In the genomic region with DNA sequence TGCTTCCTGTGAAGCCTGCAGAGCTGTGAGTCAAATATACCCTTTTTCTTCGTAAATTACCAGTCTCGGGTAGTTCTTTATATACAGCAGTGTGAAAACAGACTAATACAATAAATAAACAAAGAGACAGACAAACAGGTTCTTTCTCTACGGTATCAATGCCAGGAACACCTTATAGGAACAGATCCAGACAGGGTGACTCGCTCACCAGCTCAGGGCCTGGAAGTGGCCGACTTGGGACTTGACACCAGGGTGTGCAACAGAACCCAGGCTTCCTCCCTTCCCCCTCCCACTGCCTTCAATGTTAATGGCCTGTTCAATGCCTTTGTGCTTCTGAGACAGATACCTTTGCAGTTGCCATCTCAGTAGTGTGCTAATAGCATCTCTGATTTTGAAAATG, we compare ENCODE assay signal across 30 cellular contexts.
"Had no signal": no experiment of that assay in that cellular context is flagged by ENCODE, and none has a peak within 500 bp of the region (broad histone marks: within the 10 kb centered on the region; RNA-seq: fewer than 3 reads in every experiment).

No MANE protein-coding gene starts in this region.

- H3K4me2 ChIP-seq: neural progenitor cell had no signal

- H3K4me3 ChIP-seq: adrenal gland, body of pancreas, esophagus muscularis mucosa, heart left ventricle, lower lobe of right lung, neural progenitor cell, stomach, suprapubic skin, tibial artery had no signal

- H2AFZ ChIP-seq: neural progenitor cell had no signal

- H3K4me1 ChIP-seq: adrenal gland, body of pancreas, heart left ventricle, lower lobe of right lung, suprapubic skin had no signal

- H3K9me3 ChIP-seq: adrenal gland, body of pancreas, esophagus muscularis mucosa, heart left ventricle, lower lobe of right lung, stomach, suprapubic skin, tibial artery had no signal

- DNase-seq: activated CD4-positive, alpha-beta T cell treated with anti-CD3 and anti-CD28 coated beads for 48 hours; activated CD4-positive, alpha-beta T cell treated with anti-CD3 and anti-CD28 coated beads, Interleukin-2, amount 50 U/mL, for 48 hours; activated CD8-positive, alpha-beta memory T cell treated with anti-CD3 and anti-CD28 coated beads for 24 hours; activated effector memory CD4-positive, alpha-beta T cell treated with Interleukin-2 at 50 U/mL for 16 hours; activated naive CD4-positive, alpha-beta T cell treated with Interleukin-2 at 50 U/mL for 16 hours; activated naive CD8-positive, alpha-beta T cell treated with anti-CD3 and anti-CD28 coated beads for 36 hours; adrenal gland; aorta; body of pancreas; cortex of kidney; effector memory CD8-positive, alpha-beta T cell; foreskin keratinocyte; heart left ventricle; hypothalamus; immature natural killer cell; lower lobe of right lung; mesendoderm; natural killer cell; occipital lobe; right cardiac atrium; stimulated activated CD4-positive, alpha-beta T cell treated with anti-CD3 and anti-CD28 coated beads, Interleukin-15, amount 100 ng/mL, for 24 hours; stimulated activated CD4-positive, alpha-beta T cell treated with anti-CD3 and anti-CD28 coated beads, Interleukin-2, amount 100 ng/mL, for 24 hours; stimulated activated naive B cell treated with anti-CD40 and anti-IgM and Interleukin-4, amounts not matched to agents 10 μg/mL and 1 μg/mL and 100 μg/mL, for 72 hours; stomach; tibial artery had no signal

- ATAC-seq: activated CD4-positive, CD25-positive, alpha-beta regulatory T cell treated with anti-CD3 and anti-CD28 coated beads, Interleukin-2, amount 50 U/mL, for 24 hours; body of pancreas; effector memory CD8-positive, alpha-beta T cell; foreskin keratinocyte; heart left ventricle; left lobe of liver; lower lobe of right lung; natural killer cell; right cardiac atrium; stimulated activated naive B cell treated with anti-CD40 and anti-IgM and Interleukin-4, amounts not matched to agents 10 μg/mL and 1 μg/mL and 100 μg/mL, for 72 hours had no signal

- H3K9ac ChIP-seq: neural progenitor cell had no signal

- H3K27me3 ChIP-seq: adrenal gland, body of pancreas, esophagus muscularis mucosa, foreskin keratinocyte, heart left ventricle, neural progenitor cell, tibial artery had no signal

- H3K27ac ChIP-seq: adrenal gland, body of pancreas, esophagus muscularis mucosa, foreskin keratinocyte, heart left ventricle, lower lobe of right lung, neural progenitor cell, stomach, suprapubic skin, tibial artery had no signal

- H3K36me3 ChIP-seq: adrenal gland, esophagus muscularis mucosa, heart left ventricle, lower lobe of right lung, neural progenitor cell, stomach, suprapubic skin, tibial artery had no signal
